ENCODE assay signal across 23 cellular contexts in the genomic region with DNA sequence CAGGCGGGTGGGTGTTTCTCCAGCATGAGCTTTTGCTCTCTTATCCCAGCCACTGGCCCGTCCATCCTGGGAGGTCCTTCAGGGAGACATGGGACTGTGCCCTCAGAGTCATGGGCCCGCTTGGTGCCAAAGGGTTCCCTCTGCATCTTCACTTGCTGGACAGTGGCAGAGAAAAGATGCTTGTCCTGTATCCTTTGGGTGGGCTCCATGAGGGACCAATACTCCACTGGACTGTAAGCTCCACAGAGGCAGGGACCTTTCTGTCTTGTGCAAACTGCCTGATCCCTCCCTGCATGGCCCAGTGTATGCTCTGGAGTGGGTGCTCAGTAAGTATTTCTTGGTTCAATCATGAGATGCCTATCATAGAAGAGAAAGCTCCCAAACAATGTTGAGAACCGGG.
A peak's percentile ranks its signal among the peaks of the same experiment; 100 is the strongest.
DNase-seq lines count a peak whose midpoint lies in the region; ATAC-seq and TF ChIP-seq lines count a peak whose summit lies in the region.
"Had no signal": no experiment of that assay in that cellular context is flagged by ENCODE, and none has a peak within 500 bp of the region (broad histone marks: within the 10 kb centered on the region; RNA-seq: fewer than 3 reads in every experiment).

No MANE protein-coding gene starts in this region.

- no peak overlapping the region for H3T11ph ChIP-seq in H9 (ENCODE audit: low read length)

- H3K18ac ChIP-seq in H9 (ENCODE audit: insufficient read length, low read depth, low read length): no peak overlapping the region

- H3K9me3 Mint-ChIP-seq in H9: peaks cover 11 to 12% of the 10 kb centered on the region in 2 experiments
- peaks cover 14% of the 10 kb centered on the region for H3K9me3 Mint-ChIP-seq in WTC11
- peaks cover 7% of the 10 kb centered on the region for H3K9me3 Mint-ChIP-seq in endodermal cell
- peaks cover 13% of the 10 kb centered on the region for H3K9me3 Mint-ChIP-seq in nephron progenitor cell
- H3K9me3 Mint-ChIP-seq: HFFc6 had no signal

- peaks cover 6 to 8% (median 6%) of the 10 kb centered on the region in 3 experiments for H3K36me3 Mint-ChIP-seq in H9 (ENCODE audit: insufficient read depth in 1 of 3, low read depth in 3 of 3)
- peaks cover 13% of the 10 kb centered on the region for H3K36me3 Mint-ChIP-seq in WTC11
- H3K36me3 Mint-ChIP-seq in endodermal cell (ENCODE audit: low read depth): no peaks in the 10 kb centered on the region
- peaks cover 6% of the 10 kb centered on the region for H3K36me3 Mint-ChIP-seq in nephron progenitor cell (ENCODE audit: low read depth)
- H3K36me3 Mint-ChIP-seq: CD14-positive monocyte; CD8-positive, alpha-beta memory T cell had no signal

- H2BK5ac ChIP-seq in H9 (ENCODE audit: insufficient read length, low read length): no peak overlapping the region

- H3K23ac ChIP-seq in H9 (ENCODE audit: insufficient read length, low read depth, low read length): no peak overlapping the region

- H3K27ac ChIP-seq in H9 (ENCODE audit: insufficient read length, low read depth, low read length) (no peak overlapping the region), endodermal cell (ENCODE audit: low read depth, low read length) (no peak overlapping the region), smooth muscle cell (ENCODE audit: low read depth) (no peak overlapping the region)
- H3K27ac ChIP-seq: A549; BLaER1 treated with 17β-estradiol and CSF1 and Interleukin-3, amounts not matched to agents 10 nM and 100 nM had no signal

- H3K36me3 ChIP-seq in endodermal cell (ENCODE audit: control insufficient read depth, insufficient read depth, low read length): no peaks in the 10 kb centered on the region
- H3K36me3 ChIP-seq in smooth muscle cell (ENCODE audit: low read depth): no peaks in the 10 kb centered on the region
- H3K36me3 ChIP-seq: BE2C; BLaER1 treated with 17β-estradiol and CSF1 and Interleukin-3, amounts not matched to agents 10 nM and 100 nM; HAP-1 had no signal

- no peaks in the 10 kb centered on the region for H3F3A ChIP-seq in smooth muscle cell (ENCODE audit: low read depth)

- H2BK120ac ChIP-seq in H9 (ENCODE audit: low read depth, low read length, poor library complexity, severe bottlenecking): no peak overlapping the region

- H3K4me2 ChIP-seq in H9 (ENCODE audit: insufficient read depth, insufficient read length, low read length): no peak overlapping the region
- H3K4me2 ChIP-seq in smooth muscle cell: no peak overlapping the region
- H3K4me2 ChIP-seq: A549; BLaER1 treated with 17β-estradiol and CSF1 and Interleukin-3, amounts not matched to agents 10 nM and 100 nM had no signal

- no peaks in the 10 kb centered on the region for H3K23me2 ChIP-seq in H9 (ENCODE audit: insufficient read length, low read depth, low read length, poor library complexity, severe bottlenecking)

- H3K9ac ChIP-seq in H9 (ENCODE audit: extremely low read depth, insufficient read length, low read length) (no peak overlapping the region), endodermal cell (ENCODE audit: extremely low read depth, low read length, poor library complexity, severe bottlenecking) (no peak overlapping the region), smooth muscle cell (ENCODE audit: low read depth) (no peak overlapping the region)
- H3K9ac ChIP-seq: BLaER1 treated with 17β-estradiol and CSF1 and Interleukin-3, amounts not matched to agents 10 nM and 100 nM had no signal

- no peak overlapping the region for H2BK20ac ChIP-seq in H9 (ENCODE audit: low read depth, low read length, poor library complexity, severe bottlenecking)

- no peak for TF ChIP-seq CTCF in H9 (conservative IDR thresholded peaks at IDR 0.05)
- TF ChIP-seq CTCF in WTC11 (IDR thresholded peaks at IDR 0.05): no peak
- no peak for TF ChIP-seq CTCF in endodermal cell (conservative IDR thresholded peaks at IDR 0.05)
- no peak for TF ChIP-seq CTCF in nephron progenitor cell (IDR thresholded peaks at IDR 0.05)
- TF ChIP-seq CTCF in smooth muscle cell (IDR thresholded peaks at IDR 0.05; ENCODE audit: borderline replicate concordance, insufficient read depth, poor library complexity, severe bottlenecking): no peak

- H3K79me1 ChIP-seq in H9 (ENCODE audit: insufficient read depth, low read depth, low read length, poor library complexity, severe bottlenecking): no peaks in the 10 kb centered on the region

- no peak overlapping the region for H2AK5ac ChIP-seq in H9 (ENCODE audit: insufficient read length, low read length)

- H3K4me1 Mint-ChIP-seq in H9 (peaks cover 10% of the 10 kb centered on the region in 2 experiments), WTC11 (peaks cover 19% of the 10 kb centered on the region), endodermal cell (no peaks in the 10 kb centered on the region), nephron progenitor cell (peaks cover 6% of the 10 kb centered on the region)
- H3K4me1 Mint-ChIP-seq: CD14-positive monocyte; CD8-positive, alpha-beta memory T cell had no signal

- H3K9me3 ChIP-seq in H9 (ENCODE audit: control insufficient read depth, low read depth, low read length) (no peaks in the 10 kb centered on the region), endodermal cell (ENCODE audit: control insufficient read depth, low read length) (peaks cover 8% of the 10 kb centered on the region), smooth muscle cell (replicated peaks; ENCODE audit: low read depth) (no peaks in the 10 kb centered on the region)
- H3K9me3 ChIP-seq: A549, BE2C, HAP-1 had no signal

- H4K5ac ChIP-seq in H9 (ENCODE audit: insufficient read length, low read depth, low read length): no peak overlapping the region

- H2AFZ ChIP-seq in H9 (ENCODE audit: low read length): no peak overlapping the region
- no peak overlapping the region for H2AFZ ChIP-seq in smooth muscle cell (ENCODE audit: low read depth)

- no peak for ATAC-seq in WTC11
- ATAC-seq in HG02610 (IDR thresholded peaks at IDR 0.05; ENCODE audit: unreplicated experiment): no peak
- ATAC-seq in GM21423 (IDR thresholded peaks at IDR 0.05; ENCODE audit: unreplicated experiment): no peak
- ATAC-seq: A549, GM12878 had no signal

- H4K20me1 ChIP-seq in H9 (ENCODE audit: control insufficient read depth, insufficient read depth, insufficient read length) (no peaks in the 10 kb centered on the region), smooth muscle cell (ENCODE audit: low read depth) (no peaks in the 10 kb centered on the region)
- H4K20me1 ChIP-seq: BLaER1 treated with 17β-estradiol and CSF1 and Interleukin-3, amounts not matched to agents 10 nM and 100 nM had no signal

- H4K91ac ChIP-seq in H9 (ENCODE audit: insufficient read length, low read depth, low read length): no peak overlapping the region

- H3K79me2 ChIP-seq in H9 (ENCODE audit: insufficient read depth, low read length) (no peaks in the 10 kb centered on the region), smooth muscle cell (ENCODE audit: low read depth) (no peaks in the 10 kb centered on the region)

- no peak overlapping the region for H3K4ac ChIP-seq in H9 (ENCODE audit: low read depth, low read length)

- peaks cover 3% of the 10 kb centered on the region; the same call in 1 of the 2 replicates for H3K4me1 ChIP-seq in H9 (ENCODE audit: insufficient read depth, low read length)
- no peaks in the 10 kb centered on the region for H3K4me1 ChIP-seq in endodermal cell (ENCODE audit: control insufficient read depth, insufficient read depth, low read length)
- no peaks in the 10 kb centered on the region for H3K4me1 ChIP-seq in smooth muscle cell (ENCODE audit: low read depth)
- H3K4me1 ChIP-seq: A549, BE2C, HAP-1 had no signal

- no peak overlapping the region for H3K4me3 ChIP-seq in endodermal cell (ENCODE audit: low read length)
- no peak overlapping the region for H3K4me3 ChIP-seq in smooth muscle cell
- H3K4me3 ChIP-seq: A549; BLaER1 treated with 17β-estradiol and CSF1 and Interleukin-3, amounts not matched to agents 10 nM and 100 nM; GM12878; HAP-1 had no signal

- H3K27me3 ChIP-seq in H9 (ENCODE audit: insufficient read depth, low read length): no peaks in the 10 kb centered on the region
- H3K27me3 ChIP-seq in endodermal cell (ENCODE audit: control insufficient read depth, insufficient read depth, low read length, poor library complexity, severe bottlenecking): no peaks in the 10 kb centered on the region
- H3K27me3 ChIP-seq in smooth muscle cell (ENCODE audit: low read depth): no peaks in the 10 kb centered on the region
- H3K27me3 ChIP-seq: BE2C; BLaER1 treated with 17β-estradiol and CSF1 and Interleukin-3, amounts not matched to agents 10 nM and 100 nM had no signal

- H2BK15ac ChIP-seq in H9 (ENCODE audit: low read depth, low read length): no peak overlapping the region

- H3K27me3 Mint-ChIP-seq in H9 (ENCODE audit: low read depth): no peaks in the 10 kb centered on the region
- no peaks in the 10 kb centered on the region for H3K27me3 Mint-ChIP-seq in WTC11 (ENCODE audit: low read depth)
- H3K27me3 Mint-ChIP-seq in endodermal cell (ENCODE audit: insufficient read depth): peaks cover 8% of the 10 kb centered on the region
- H3K27me3 Mint-ChIP-seq in nephron progenitor cell (ENCODE audit: low read depth, poor library complexity): peaks cover 8% of the 10 kb centered on the region

- no peak overlapping the region for H3K14ac ChIP-seq in H9 (ENCODE audit: insufficient read depth, low read length)

- no peak overlapping the region for H4K8ac ChIP-seq in H9 (replicated peaks; ENCODE audit: insufficient read length, low read depth, low read length)

- no peak overlapping the region for H3K27ac Mint-ChIP-seq in H9
- H3K27ac Mint-ChIP-seq in WTC11: peak overlapping the region; percentile 38
- no peak overlapping the region for H3K27ac Mint-ChIP-seq in endodermal cell
- H3K27ac Mint-ChIP-seq in nephron progenitor cell: no peak overlapping the region
- H3K27ac Mint-ChIP-seq: CD14-positive monocyte; CD4-positive, alpha-beta T cell; CD8-positive, alpha-beta memory T cell; HFFc6 had no signal

- peak overlapping the region in 1 of 2 experiments; percentile 9; a peak in 1 of 5 replicates for H3K4me3 Mint-ChIP-seq in H9
- no peak overlapping the region for H3K4me3 Mint-ChIP-seq in WTC11
- no peak overlapping the region for H3K4me3 Mint-ChIP-seq in endodermal cell
- H3K4me3 Mint-ChIP-seq in nephron progenitor cell: no peak overlapping the region
- H3K4me3 Mint-ChIP-seq: CD14-positive monocyte; CD4-positive, alpha-beta T cell; CD8-positive, alpha-beta memory T cell; HFFc6 had no signal

- DNase-seq in H9: peak; percentile 25
- no peak for DNase-seq in WTC11 (ENCODE audit: low spot score)
- DNase-seq in endodermal cell: peak; percentile 36
- DNase-seq in nephron progenitor cell: no peak
- no peak for DNase-seq in smooth muscle cell (lab: John Stamatoyannopoulos, UW; ENCODE audit: unreplicated experiment)
- DNase-seq: 8988T; ACHN; AML-193; BE2C; CD4-positive, alpha-beta T cell; CD8-positive, alpha-beta memory T cell; DMS 273 treated with DMSO at 0.1 percent for 48 hours; DMS79; EL; GDM1; HFFc6 had no signal

- WGBS in H9 (ENCODE audit: extremely low coverage, insufficient read length, low lambda C conversion rate): no CpG with 5 or more reads among the region's 4 CpGs
- 84 to 89% methylated on average over 4 of the region's 4 CpGs for WGBS in endodermal cell (ENCODE audit: insufficient coverage in 1 of 2, insufficient read length in 1 of 2), 2 experiments
- 87% methylated on average over 4 of the region's 4 CpGs for WGBS in smooth muscle cell (ENCODE audit: low lambda C conversion rate)

- H2BK12ac ChIP-seq in H9 (ENCODE audit: insufficient read length, low read depth, low read length): no peak overlapping the region

- CTCF ChIA-PET in WTC11 (lab: Charles Lee): interaction anchor here (1.1 to 1.6 kb wide), 3 partner anchors 47 to 184 kb away, joined by 3 to 4 read pairs (median 4); no protein-coding TSS in a partner anchor

- POLR2A ChIA-PET in WTC11 (lab: Charles Lee): no interaction called here

- H3K56ac ChIP-seq in H9 (ENCODE audit: insufficient read length, low read depth, low read length): no peak overlapping the region

Comparison
In these comparisons a context has a peak if more than half of its experiments do, and no peak if none do; other contexts are left out.
1. DNase-seq: peak in H9 (single experiment) and endodermal cell (single experiment); none in WTC11 (single experiment), nephron progenitor cell (single experiment) and smooth muscle cell (single experiment).